Comparison of ENCODE assay signal across 28 cellular contexts in the genomic region with DNA sequence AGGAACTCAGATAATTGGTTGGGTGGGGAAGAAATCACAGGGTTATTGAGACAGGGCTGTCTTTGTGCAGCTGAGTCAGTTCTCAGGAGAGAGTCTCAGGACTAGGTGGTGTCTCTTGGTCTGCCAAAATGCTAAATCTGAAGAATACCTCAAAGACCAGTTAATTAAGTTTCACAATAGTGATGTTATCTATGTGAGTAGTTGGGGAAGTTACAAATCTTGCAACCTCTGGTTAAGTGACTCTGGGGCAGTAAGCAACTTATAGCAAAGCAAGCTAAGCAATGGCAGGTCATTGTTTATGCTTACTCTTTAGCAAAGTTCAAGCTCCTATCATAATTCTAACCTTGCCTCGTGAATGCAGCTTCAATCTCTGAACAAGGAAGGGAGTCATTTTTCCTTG. TPM values are rescaled to one million over a fixed set of nuclear protein-coding genes. Genes with fewer than 3 reads are reported as not detected.
DNase-seq lines count a peak whose midpoint lies in the region; ATAC-seq and FAIRE-seq lines count a peak whose summit lies in the region.
"Had no signal": no experiment of that assay in that cellular context is flagged by ENCODE, and none has a peak within 500 bp of the region (broad histone marks: within the 10 kb centered on the region; RNA-seq: fewer than 3 reads in every experiment).

No MANE protein-coding gene starts in this region.

- no peaks in the 10 kb centered on the region for H3K4me1 Mint-ChIP-seq in naive thymus-derived CD4-positive, alpha-beta T cell
- H3K4me1 Mint-ChIP-seq: activated naive CD4-positive, alpha-beta T cell treated with anti-CD3 and anti-CD28 coated beads, Interleukin-2, amount 10 ng/mL, durations not matched to agents 7 days and 5 days; activated T-helper 17 cell treated with anti-CD3 and anti-CD28 coated beads, Interleukin-2, amount 50 U/mL, for 72 hours; nephron; stimulated activated naive B cell treated with anti-CD40 and anti-IgM and Interleukin-4, amounts not matched to agents 10 μg/mL and 1 μg/mL and 100 μg/mL, for 72 hours had no signal

- H3K9ac ChIP-seq in adipocyte (ENCODE audit: low read length): no peak overlapping the region
- H3K9ac ChIP-seq: GM23248 had no signal

- POLR2A ChIA-PET in naive thymus-derived CD4-positive, alpha-beta T cell (lab: Charles Lee): no interaction called here

- peak; percentile 17 for DNase-seq in MV-4-11 (lab: John Stamatoyannopoulos, UW)
- peak; percentile 15 for DNase-seq in adipocyte (ENCODE audit: low read depth)
- no peak for DNase-seq in naive thymus-derived CD4-positive, alpha-beta T cell
- no peak for DNase-seq in HuH-7.5 (ENCODE audit: low spot score)
- no peak for DNase-seq in small intestine
- DNase-seq in retina: no peak
- DNase-seq: activated CD8-positive, alpha-beta T cell treated with anti-CD3 and anti-CD28 coated beads for 36 hours; activated naive CD4-positive, alpha-beta T cell treated with anti-CD3 and anti-CD28 coated beads, Interleukin-2, amount 10 ng/mL, durations not matched to agents 7 days and 5 days; amniotic stem cell; brain microvascular endothelial cell; DMS 273 treated with DMSO at 0.1 percent for 48 hours; gastrocnemius medialis; GM23248; KG1; MM.1S; mucosa of descending colon; NCI-H1436 treated with DMSO at 0.1 percent for 48 hours; NCI-H2107; NCI-H774; ovary; stimulated activated naive B cell treated with anti-CD40 and anti-IgM and Interleukin-4, amounts not matched to agents 10 μg/mL and 1 μg/mL and 100 μg/mL, for 72 hours; substantia nigra had no signal

- CTCF ChIA-PET in naive thymus-derived CD4-positive, alpha-beta T cell (lab: Charles Lee): no interaction called here

- H3K36me3 ChIP-seq in adipocyte (ENCODE audit: control insufficient read depth, insufficient read depth, low read length, severe bottlenecking) (no peaks in the 10 kb centered on the region), small intestine (ENCODE audit: control insufficient read depth in 2 of 2, insufficient read depth in 2 of 2, low read length in 2 of 2) (no peaks in the 10 kb centered on the region)
- no peaks in the 10 kb centered on the region for H3K36me3 ChIP-seq in naive thymus-derived CD4-positive, alpha-beta T cell (ENCODE audit: control insufficient read depth in 2 of 3, insufficient read depth in 3 of 3, low read length in 3 of 3)
- H3K36me3 ChIP-seq: brain microvascular endothelial cell, gastrocnemius medialis, ovary had no signal

- peaks cover 0 to 13% (median 5%) of the 10 kb centered on the region in 5 donors for H3K27me3 Mint-ChIP-seq in naive thymus-derived CD4-positive, alpha-beta T cell
- H3K27me3 Mint-ChIP-seq: stimulated activated naive B cell treated with anti-CD40 and anti-IgM and Interleukin-4, amounts not matched to agents 10 μg/mL and 1 μg/mL and 100 μg/mL, for 72 hours had no signal

- H3K27me3 ChIP-seq in adipocyte (replicated peaks; ENCODE audit: control insufficient read depth, insufficient read depth, low read length) (no peaks in the 10 kb centered on the region), small intestine (ENCODE audit: control insufficient read depth in 2 of 2, insufficient read depth in 2 of 2, low read length in 2 of 2) (no peaks in the 10 kb centered on the region)
- no peaks in the 10 kb centered on the region for H3K27me3 ChIP-seq in naive thymus-derived CD4-positive, alpha-beta T cell (ENCODE audit: control insufficient read depth in 2 of 2, insufficient read depth in 2 of 2, low read length in 2 of 2)
- H3K27me3 ChIP-seq: brain microvascular endothelial cell, gastrocnemius medialis, ovary had no signal

- no peaks in the 10 kb centered on the region for H3K9me3 Mint-ChIP-seq in naive thymus-derived CD4-positive, alpha-beta T cell
- H3K9me3 Mint-ChIP-seq: activated CD8-positive, alpha-beta T cell treated with anti-CD3 and anti-CD28 coated beads for 36 hours; activated naive CD4-positive, alpha-beta T cell treated with anti-CD3 and anti-CD28 coated beads, Interleukin-2, amount 10 ng/mL, durations not matched to agents 7 days and 5 days; activated T-helper 17 cell treated with anti-CD3 and anti-CD28 coated beads, Interleukin-2, amount 50 U/mL, for 72 hours; nephron; stimulated activated naive B cell treated with anti-CD40 and anti-IgM and Interleukin-4, amounts not matched to agents 10 μg/mL and 1 μg/mL and 100 μg/mL, for 72 hours; T-helper 2 cell treated with Interferon-gamma antibody and Interleukin-4, amounts not matched to agents 5 μg/mL and 100 μg/mL, for 36 hours had no signal

- H3K36me3 Mint-ChIP-seq in naive thymus-derived CD4-positive, alpha-beta T cell: no peaks in the 10 kb centered on the region
- H3K36me3 Mint-ChIP-seq: activated naive CD4-positive, alpha-beta T cell treated with anti-CD3 and anti-CD28 coated beads, Interleukin-2, amount 10 ng/mL, durations not matched to agents 7 days and 5 days; stimulated activated naive B cell treated with anti-CD40 and anti-IgM and Interleukin-4, amounts not matched to agents 10 μg/mL and 1 μg/mL and 100 μg/mL, for 72 hours had no signal

- no peak overlapping the region for H3K27ac ChIP-seq in naive thymus-derived CD4-positive, alpha-beta T cell (ENCODE audit: low read depth, low read length)
- no peak overlapping the region for H3K27ac ChIP-seq in small intestine (ENCODE audit: low read depth in 1 of 2, low read length in 1 of 2)
- H3K27ac ChIP-seq: brain microvascular endothelial cell, gastrocnemius medialis, GM23248, ovary had no signal

- H3K4me1 ChIP-seq in adipocyte (ENCODE audit: control insufficient read depth, insufficient read depth, low read length): no peaks in the 10 kb centered on the region
- H3K4me1 ChIP-seq in naive thymus-derived CD4-positive, alpha-beta T cell (ENCODE audit: control insufficient read depth in 2 of 2, insufficient read depth in 2 of 2, low read length in 2 of 2): no peaks in the 10 kb centered on the region
- H3K4me1 ChIP-seq in small intestine (ENCODE audit: control insufficient read depth in 2 of 2, insufficient read depth in 1 of 2, low read depth in 1 of 2, low read length in 1 of 2): no peaks in the 10 kb centered on the region
- H3K4me1 ChIP-seq: gastrocnemius medialis had no signal

- H3K27ac Mint-ChIP-seq in naive thymus-derived CD4-positive, alpha-beta T cell: no peak overlapping the region
- H3K27ac Mint-ChIP-seq: activated CD8-positive, alpha-beta T cell treated with anti-CD3 and anti-CD28 coated beads for 36 hours; activated naive CD4-positive, alpha-beta T cell treated with anti-CD3 and anti-CD28 coated beads, Interleukin-2, amount 10 ng/mL, durations not matched to agents 7 days and 5 days; activated T-helper 17 cell treated with anti-CD3 and anti-CD28 coated beads, Interleukin-2, amount 50 U/mL, for 72 hours; nephron; stimulated activated naive B cell treated with anti-CD40 and anti-IgM and Interleukin-4, amounts not matched to agents 10 μg/mL and 1 μg/mL and 100 μg/mL, for 72 hours; T-helper 2 cell treated with Interferon-gamma antibody and Interleukin-4, amounts not matched to agents 5 μg/mL and 100 μg/mL, for 36 hours had no signal

- H3K4me3 ChIP-seq in adipocyte (ENCODE audit: low read length) (no peak overlapping the region), small intestine (ENCODE audit: low read depth in 1 of 2, low read length in 2 of 2) (no peak overlapping the region)
- no peak overlapping the region for H3K4me3 ChIP-seq in naive thymus-derived CD4-positive, alpha-beta T cell (ENCODE audit: low read length)
- H3K4me3 ChIP-seq: gastrocnemius medialis, GM23248, mucosa of descending colon, ovary had no signal

- no peak overlapping the region for H3K4me3 Mint-ChIP-seq in naive thymus-derived CD4-positive, alpha-beta T cell
- H3K4me3 Mint-ChIP-seq: activated CD8-positive, alpha-beta T cell treated with anti-CD3 and anti-CD28 coated beads for 36 hours; activated naive CD4-positive, alpha-beta T cell treated with anti-CD3 and anti-CD28 coated beads, Interleukin-2, amount 10 ng/mL, durations not matched to agents 7 days and 5 days; activated T-helper 17 cell treated with anti-CD3 and anti-CD28 coated beads, Interleukin-2, amount 50 U/mL, for 72 hours; nephron; stimulated activated naive B cell treated with anti-CD40 and anti-IgM and Interleukin-4, amounts not matched to agents 10 μg/mL and 1 μg/mL and 100 μg/mL, for 72 hours; T-helper 2 cell treated with Interferon-gamma antibody and Interleukin-4, amounts not matched to agents 5 μg/mL and 100 μg/mL, for 36 hours had no signal

- FAIRE-seq in small intestine (lab: Jason Lieb, UNC): no peak

- intact Hi-C loops in naive thymus-derived CD4-positive, alpha-beta T cell (cut with micrococcal nuclease): no loop called here

- 46 to 56% (median 47%) methylated on average over 1 of the region's 1 CpG for WGBS in small intestine, 3 donors

- ATAC-seq in GM18868 (IDR thresholded peaks at IDR 0.05; ENCODE audit: unreplicated experiment) (peak; percentile 75), HG03159 (IDR thresholded peaks at IDR 0.05; ENCODE audit: unreplicated experiment) (no peak)
- ATAC-seq in naive thymus-derived CD4-positive, alpha-beta T cell: peak; percentile 42
- ATAC-seq: activated CD8-positive, alpha-beta T cell treated with anti-CD3 and anti-CD28 coated beads for 36 hours; activated T-helper 17 cell treated with anti-CD3 and anti-CD28 coated beads, Interleukin-2, amount 50 U/mL, for 72 hours; gastrocnemius medialis; mucosa of descending colon; SK-N-SH treated with all-trans-retinoic acid at 6 μM for 48 hours; stimulated activated naive B cell treated with anti-CD40 and anti-IgM and Interleukin-4, amounts not matched to agents 10 μg/mL and 1 μg/mL and 100 μg/mL, for 72 hours had no signal

- no peaks in the 10 kb centered on the region for H3K9me3 ChIP-seq in adipocyte (ENCODE audit: control insufficient read depth, low read length)
- H3K9me3 ChIP-seq in naive thymus-derived CD4-positive, alpha-beta T cell (ENCODE audit: control insufficient read depth in 2 of 3, low read length in 3 of 3): no peaks in the 10 kb centered on the region
- no peaks in the 10 kb centered on the region for H3K9me3 ChIP-seq in small intestine (ENCODE audit: control insufficient read depth, low read depth)
- H3K9me3 ChIP-seq: gastrocnemius medialis, mucosa of descending colon, ovary had no signal

RNA-seq across cellular contexts. Expression of a gene that starts 53.6 kb away (rescaled TPM):
- total RNA-seq in naive thymus-derived CD4-positive, alpha-beta T cell: 10 to 100 TPM in 2 of 5 experiments, 1 to 10 TPM in 3; 4.0 to 20.9 (median 9.6) TPM
- 10 to 100 TPM; 10.3 to 13.0 TPM for polyA plus RNA-seq in naive thymus-derived CD4-positive, alpha-beta T cell
- 1 to 10 TPM; 2.7 to 3.8 (median 3.2) TPM for polyA plus RNA-seq in small intestine

RNA-seq across cellular contexts. Expression of a gene that starts 53.8 kb away (rescaled TPM):
- 10 to 100 TPM; 59.4 to 77.4 (median 69.3) TPM for total RNA-seq in naive thymus-derived CD4-positive, alpha-beta T cell
- 10 to 100 TPM; 19.2 to 28.3 TPM for polyA plus RNA-seq in naive thymus-derived CD4-positive, alpha-beta T cell
- 10 to 100 TPM; 11.9 to 17.9 (median 14.3) TPM for polyA plus RNA-seq in small intestine

Comparison
In these comparisons a context has a peak if more than half of its experiments do, and no peak if none do; other contexts are left out.
1. DNase-seq: peak in MV-4-11 (single experiment) and adipocyte (single experiment); none in naive thymus-derived CD4-positive, alpha-beta T cell (0 of 9), HuH-7.5 (single experiment), small intestine (single experiment) and retina (single experiment).